8 cellular contexts compared by ENCODE assay signal in the genomic region with DNA sequence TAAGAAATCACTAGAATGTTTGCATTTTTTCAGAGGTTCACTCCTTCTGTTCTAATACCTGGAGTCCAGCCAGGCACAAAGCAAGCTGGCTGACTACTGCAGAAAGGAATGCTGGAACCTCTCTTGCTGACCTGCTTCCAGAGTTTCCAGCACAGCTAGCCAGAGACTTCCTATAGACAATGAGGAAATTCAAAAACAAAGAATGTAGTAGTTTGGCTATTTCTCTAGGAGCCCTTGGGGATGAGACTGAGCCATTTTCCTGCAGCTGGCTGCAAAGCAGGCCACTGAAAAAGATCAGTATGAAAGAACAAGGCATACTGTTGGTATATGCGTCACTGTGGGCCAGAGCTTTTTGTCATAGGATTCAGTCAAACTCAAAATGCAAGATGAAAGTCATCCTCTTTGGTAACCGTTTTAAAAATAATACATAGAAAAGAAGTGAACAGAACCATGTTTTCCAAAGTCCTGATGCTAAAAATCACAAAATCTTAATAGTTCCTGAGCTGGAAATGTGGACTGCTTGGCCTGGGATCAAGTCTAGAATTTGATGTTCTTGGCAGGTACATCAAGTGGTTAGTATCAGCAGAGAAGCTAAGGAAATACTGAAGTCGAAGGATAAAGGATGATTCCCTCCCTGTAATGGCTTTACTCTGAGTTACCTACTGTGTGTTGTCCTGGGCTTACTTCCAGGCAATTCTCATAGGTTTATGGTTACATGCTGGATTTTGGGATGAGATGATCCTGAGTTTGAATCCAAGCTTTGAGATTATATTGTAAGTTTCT. TPM values are rescaled to one million over a fixed set of nuclear protein-coding genes. Genes with fewer than 3 reads are reported as not detected.
DNase-seq lines count a peak whose midpoint lies in the region; ATAC-seq and TF ChIP-seq lines count a peak whose summit lies in the region.

No MANE protein-coding gene starts in this region.

- H3K27me3 ChIP-seq in adipocyte (replicated peaks; ENCODE audit: control insufficient read depth, insufficient read depth, low read length), result no peaks in the 10 kb centered on the region
- no peaks in the 10 kb centered on the region for H3K27me3 ChIP-seq in heart left ventricle
- no peaks in the 10 kb centered on the region for H3K27me3 ChIP-seq in psoas muscle (ENCODE audit: insufficient read depth in 3 of 3, low read length in 2 of 3)

- DNase-seq in EH (ENCODE audit: low read depth) (peak; percentile 99), adipocyte (ENCODE audit: low read depth) (peak; percentile 96), heart left ventricle (peak in 4 of 5 donors; percentile 55 to 62 (median 59)), psoas muscle (peak; percentile 26 to 50), DMS153 (lab: John Stamatoyannopoulos, UW) (no peak), NCI-H2196 treated with DMSO at 0.1 percent for 48 hours (lab: John Stamatoyannopoulos, UW; ENCODE audit: unreplicated experiment) (no peak)

- TF ChIP-seq POLR2A in heart left ventricle (IDR thresholded peaks at IDR 0.05), result no peak

- no peaks in the 10 kb centered on the region for H3K9me3 ChIP-seq in adipocyte (ENCODE audit: control insufficient read depth, low read length)
- no peaks in the 10 kb centered on the region for H3K9me3 ChIP-seq in heart left ventricle
- no peaks in the 10 kb centered on the region for H3K9me3 ChIP-seq in psoas muscle

- ATAC-seq in heart left ventricle (peak; percentile 77 to 94 (median 92)), psoas muscle (peak; percentile 59 to 86 (median 82)), GM19324 (IDR thresholded peaks at IDR 0.05; ENCODE audit: low FRiP score, unreplicated experiment) (no peak), HG02798 (IDR thresholded peaks at IDR 0.05; ENCODE audit: poor library complexity, unreplicated experiment) (no peak)

- H3K27ac ChIP-seq in heart left ventricle, result peak overlapping the region in 11 of 12 donors; percentile 3 to 70 (median 45)
- H3K27ac ChIP-seq in psoas muscle, result no peak overlapping the region

- H3K4me1 ChIP-seq in adipocyte (ENCODE audit: control insufficient read depth, insufficient read depth, low read length) (peaks cover 32% of the 10 kb centered on the region), heart left ventricle (peaks cover 0 to 16% (median 7%) of the 10 kb centered on the region in 12 donors), psoas muscle (peaks cover 11% of the 10 kb centered on the region)

- H3K36me3 ChIP-seq in adipocyte (ENCODE audit: control insufficient read depth, insufficient read depth, low read length, severe bottlenecking), result no peaks in the 10 kb centered on the region
- no peaks in the 10 kb centered on the region for H3K36me3 ChIP-seq in heart left ventricle
- H3K36me3 ChIP-seq in psoas muscle (ENCODE audit: insufficient read depth in 1 of 2, low read depth in 1 of 2), result no peaks in the 10 kb centered on the region

- intact Hi-C loops in heart left ventricle (cut with DNase I), result no loop called here
- intact Hi-C loops in psoas muscle (cut with DNase I), result no loop called here

- H3K9ac ChIP-seq in adipocyte (ENCODE audit: low read length), result peak overlapping the region; percentile 61

- 17 to 41% (median 31%) methylated on average over 3 of the region's 3 CpGs for WGBS in heart left ventricle, 4 donors
- WGBS in psoas muscle, 3 donors, result 15 to 30% (median 23%) methylated on average over 3 of the region's 3 CpGs

- TF ChIP-seq CTCF in heart left ventricle (IDR thresholded peaks at IDR 0.05) (no peak), psoas muscle (IDR thresholded peaks at IDR 0.05) (no peak)

- H3K4me3 ChIP-seq in adipocyte (ENCODE audit: low read length) (peak overlapping the region; percentile 52), heart left ventricle (no peak overlapping the region), psoas muscle (no peak overlapping the region)

RNA-seq across cellular contexts. Expression of a gene that starts 9.0 kb away (rescaled TPM):
- total RNA-seq in heart left ventricle (1 to 10 TPM; 1.7 to 4.0 (median 2.4) TPM), psoas muscle (1 to 10 TPM in 3 of 4 donors, under 1 TPM in 1; 0.99 to 5.0 (median 1.8) TPM)
- polyA plus RNA-seq in heart left ventricle (1 to 10 TPM in 1 of 2 donors, under 1 TPM in 1; 0.61 to 1.7 TPM), psoas muscle (1 to 10 TPM in 1 of 3 donors, under 1 TPM in 2; 0.48 to 1.4 (median 0.82) TPM)

Comparison
In these comparisons a context has a peak if more than half of its experiments do, and no peak if none do; other contexts are left out.
1. DNase-seq: peak in EH (single experiment), adipocyte (single experiment), heart left ventricle (4 of 5) and psoas muscle (2 of 2); none in DMS153 (single experiment) and NCI-H2196 treated with DMSO at 0.1 percent for 48 hours (single experiment).
2. ATAC-seq: peak in heart left ventricle (4 of 4) and psoas muscle (4 of 4); none in GM19324 (single experiment) and HG02798 (single experiment).